1 cellular context compared by ENCODE assay signal in the genomic region with DNA sequence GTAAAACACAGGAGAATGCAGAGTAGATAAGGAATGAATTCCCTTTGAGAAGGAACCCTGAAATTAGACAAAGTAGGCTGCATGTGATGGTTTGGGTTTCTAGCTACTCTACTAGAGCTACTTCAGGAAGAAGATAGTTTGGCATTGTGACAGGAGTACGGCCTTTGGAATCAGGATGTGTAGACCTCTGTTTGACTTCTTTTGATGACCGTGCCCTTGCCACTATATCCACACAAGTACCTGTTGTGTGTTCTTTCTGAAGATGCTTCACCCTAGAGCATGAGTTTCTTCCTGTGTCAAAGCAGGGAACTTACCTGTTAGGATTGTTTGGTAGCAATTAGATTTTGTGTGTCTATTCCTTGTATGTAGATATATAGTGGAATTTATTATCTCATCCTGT.
A peak's percentile ranks its signal among the peaks of the same experiment; 100 is the strongest.
TF ChIP-seq lines count a peak whose summit lies in the region.

No MANE protein-coding gene starts in this region.

TF ChIP-seq in HepG2, 621 proteins besides CTCF, POLR2A, EP300 and RAD21 (continued from another document and continues in another):
- TF ChIP-seq, protein P1, sequence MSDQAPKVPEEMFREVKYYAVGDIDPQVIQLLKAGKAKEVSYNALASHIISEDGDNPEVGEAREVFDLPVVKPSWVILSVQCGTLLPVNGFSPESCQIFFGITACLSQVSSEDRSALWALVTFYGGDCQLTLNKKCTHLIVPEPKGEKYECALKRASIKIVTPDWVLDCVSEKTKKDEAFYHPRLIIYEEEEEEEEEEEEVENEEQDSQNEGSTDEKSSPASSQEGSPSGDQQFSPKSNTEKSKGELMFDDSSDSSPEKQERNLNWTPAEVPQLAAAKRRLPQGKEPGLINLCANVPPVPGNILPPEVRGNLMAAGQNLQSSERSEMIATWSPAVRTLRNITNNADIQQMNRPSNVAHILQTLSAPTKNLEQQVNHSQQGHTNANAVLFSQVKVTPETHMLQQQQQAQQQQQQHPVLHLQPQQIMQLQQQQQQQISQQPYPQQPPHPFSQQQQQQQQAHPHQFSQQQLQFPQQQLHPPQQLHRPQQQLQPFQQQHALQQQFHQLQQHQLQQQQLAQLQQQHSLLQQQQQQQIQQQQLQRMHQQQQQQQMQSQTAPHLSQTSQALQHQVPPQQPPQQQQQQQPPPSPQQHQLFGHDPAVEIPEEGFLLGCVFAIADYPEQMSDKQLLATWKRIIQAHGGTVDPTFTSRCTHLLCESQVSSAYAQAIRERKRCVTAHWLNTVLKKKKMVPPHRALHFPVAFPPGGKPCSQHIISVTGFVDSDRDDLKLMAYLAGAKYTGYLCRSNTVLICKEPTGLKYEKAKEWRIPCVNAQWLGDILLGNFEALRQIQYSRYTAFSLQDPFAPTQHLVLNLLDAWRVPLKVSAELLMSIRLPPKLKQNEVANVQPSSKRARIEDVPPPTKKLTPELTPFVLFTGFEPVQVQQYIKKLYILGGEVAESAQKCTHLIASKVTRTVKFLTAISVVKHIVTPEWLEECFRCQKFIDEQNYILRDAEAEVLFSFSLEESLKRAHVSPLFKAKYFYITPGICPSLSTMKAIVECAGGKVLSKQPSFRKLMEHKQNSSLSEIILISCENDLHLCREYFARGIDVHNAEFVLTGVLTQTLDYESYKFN (CRISPR knock-in tag; conservative IDR thresholded peaks at IDR 0.05) = peak; percentile 65
- TF ChIP-seq FOXA1 (IDR thresholded peaks at IDR 0.05) (no peak), FOXA1 (CRISPR knock-in tag; IDR thresholded peaks at IDR 0.05) (peak; percentile 63; the same call in 1 of the 2 replicates), TARDBP (CRISPR knock-in tag; IDR thresholded peaks at IDR 0.05) (peak; percentile 43; the same call in 1 of the 2 replicates), ZNF792 (CRISPR knock-in tag; IDR thresholded peaks at IDR 0.05) (peak; percentile 35; the same call in 1 of the 2 replicates), THAP11 (CRISPR knock-in tag; IDR thresholded peaks at IDR 0.05) (0 out of 2 replicates have a peak, but pooled peaks have one; percentile 19), MBD4 (IDR thresholded peaks at IDR 0.05; ENCODE audit: borderline replicate concordance, low read length) (peak; percentile 34; the same call in 1 of the 2 replicates), SOX5 (CRISPR knock-in tag; IDR thresholded peaks at IDR 0.05; ENCODE audit: borderline replicate concordance) (peak; percentile 57), ZNF501 (CRISPR knock-in tag; IDR thresholded peaks at IDR 0.05) (no peak), FOXP1 (IDR thresholded peaks at IDR 0.05) (no peak), FOXP1 (CRISPR knock-in tag; IDR thresholded peaks at IDR 0.05) (peak; percentile 60; the same call in 1 of the 2 replicates), SAP130 (CRISPR knock-in tag; IDR thresholded peaks at IDR 0.05; ENCODE audit: low read depth) (peak; percentile 58), ZNF737 (CRISPR knock-in tag; IDR thresholded peaks at IDR 0.05; ENCODE audit: borderline replicate concordance) (no peak), HNF4A (CRISPR knock-in tag; IDR thresholded peaks at IDR 0.05) (peak; percentile 76), EHMT2 (IDR thresholded peaks at IDR 0.05; ENCODE audit: borderline replicate concordance, low read depth, low read length) (peak; percentile 27; the same call in 1 of the 2 replicates), ZNF362 (CRISPR knock-in tag; IDR thresholded peaks at IDR 0.05; ENCODE audit: borderline replicate concordance) (no peak), ZMYM2 (CRISPR knock-in tag; IDR thresholded peaks at IDR 0.05) (no peak), ZEB1 (IDR thresholded peaks at IDR 0.05; ENCODE audit: insufficient replicate concordance, low read depth) (peak; percentile 87), ZNF292 (CRISPR knock-in tag; IDR thresholded peaks at IDR 0.05; ENCODE audit: borderline replicate concordance, low read depth) (0 out of 2 replicates have a peak, but pooled peaks have one; percentile 28), JDP2 (CRISPR knock-in tag; IDR thresholded peaks at IDR 0.05; ENCODE audit: borderline replicate concordance) (no peak), MLX (CRISPR knock-in tag; IDR thresholded peaks at IDR 0.05) (0 out of 2 replicates have a peak, but pooled peaks have one; percentile 11), ZBTB2 (CRISPR knock-in tag; IDR thresholded peaks at IDR 0.05; ENCODE audit: low read depth) (no peak), ZFX (CRISPR knock-in tag; IDR thresholded peaks at IDR 0.05; ENCODE audit: low read depth) (no peak), ZSCAN9 (CRISPR knock-in tag; IDR thresholded peaks at IDR 0.05; ENCODE audit: borderline replicate concordance) (peak; percentile 85; the same call in 1 of the 2 replicates), ZSCAN29 (CRISPR knock-in tag; conservative IDR thresholded peaks at IDR 0.05) (peak; percentile 58; the same call in 1 of the 2 replicates), HNF4G (IDR thresholded peaks at IDR 0.05; ENCODE audit: borderline replicate concordance, low read depth, low read length) (peak; percentile 74), HNF4G (CRISPR knock-in tag; IDR thresholded peaks at IDR 0.05; ENCODE audit: borderline replicate concordance, low read depth) (no peak), TEAD3 (CRISPR knock-in tag; optimal IDR thresholded peaks at IDR 0.05; ENCODE audit: borderline replicate concordance) (peak; percentile 73), RCOR2 (CRISPR knock-in tag; IDR thresholded peaks at IDR 0.05) (peak; percentile 77), KDM1A (CRISPR knock-in tag; IDR thresholded peaks at IDR 0.05) (0 out of 2 replicates have a peak, but pooled peaks have one; percentile 44), HDAC2 (CRISPR knock-in tag; IDR thresholded peaks at IDR 0.05) (peak; percentile 76; the same call in 1 of the 2 replicates), SATB2 (CRISPR knock-in tag; IDR thresholded peaks at IDR 0.05) (no peak), NR2F2 (IDR thresholded peaks at IDR 0.05; ENCODE audit: borderline replicate concordance, low read depth) (peak; percentile 37; the same call in 1 of the 2 replicates)
- TF ChIP-seq, protein P2, sequence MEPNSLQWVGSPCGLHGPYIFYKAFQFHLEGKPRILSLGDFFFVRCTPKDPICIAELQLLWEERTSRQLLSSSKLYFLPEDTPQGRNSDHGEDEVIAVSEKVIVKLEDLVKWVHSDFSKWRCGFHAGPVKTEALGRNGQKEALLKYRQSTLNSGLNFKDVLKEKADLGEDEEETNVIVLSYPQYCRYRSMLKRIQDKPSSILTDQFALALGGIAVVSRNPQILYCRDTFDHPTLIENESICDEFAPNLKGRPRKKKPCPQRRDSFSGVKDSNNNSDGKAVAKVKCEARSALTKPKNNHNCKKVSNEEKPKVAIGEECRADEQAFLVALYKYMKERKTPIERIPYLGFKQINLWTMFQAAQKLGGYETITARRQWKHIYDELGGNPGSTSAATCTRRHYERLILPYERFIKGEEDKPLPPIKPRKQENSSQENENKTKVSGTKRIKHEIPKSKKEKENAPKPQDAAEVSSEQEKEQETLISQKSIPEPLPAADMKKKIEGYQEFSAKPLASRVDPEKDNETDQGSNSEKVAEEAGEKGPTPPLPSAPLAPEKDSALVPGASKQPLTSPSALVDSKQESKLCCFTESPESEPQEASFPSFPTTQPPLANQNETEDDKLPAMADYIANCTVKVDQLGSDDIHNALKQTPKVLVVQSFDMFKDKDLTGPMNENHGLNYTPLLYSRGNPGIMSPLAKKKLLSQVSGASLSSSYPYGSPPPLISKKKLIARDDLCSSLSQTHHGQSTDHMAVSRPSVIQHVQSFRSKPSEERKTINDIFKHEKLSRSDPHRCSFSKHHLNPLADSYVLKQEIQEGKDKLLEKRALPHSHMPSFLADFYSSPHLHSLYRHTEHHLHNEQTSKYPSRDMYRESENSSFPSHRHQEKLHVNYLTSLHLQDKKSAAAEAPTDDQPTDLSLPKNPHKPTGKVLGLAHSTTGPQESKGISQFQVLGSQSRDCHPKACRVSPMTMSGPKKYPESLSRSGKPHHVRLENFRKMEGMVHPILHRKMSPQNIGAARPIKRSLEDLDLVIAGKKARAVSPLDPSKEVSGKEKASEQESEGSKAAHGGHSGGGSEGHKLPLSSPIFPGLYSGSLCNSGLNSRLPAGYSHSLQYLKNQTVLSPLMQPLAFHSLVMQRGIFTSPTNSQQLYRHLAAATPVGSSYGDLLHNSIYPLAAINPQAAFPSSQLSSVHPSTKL (CRISPR knock-in tag; IDR thresholded peaks at IDR 0.05) = peak; percentile 81
- TF ChIP-seq, protein P3, sequence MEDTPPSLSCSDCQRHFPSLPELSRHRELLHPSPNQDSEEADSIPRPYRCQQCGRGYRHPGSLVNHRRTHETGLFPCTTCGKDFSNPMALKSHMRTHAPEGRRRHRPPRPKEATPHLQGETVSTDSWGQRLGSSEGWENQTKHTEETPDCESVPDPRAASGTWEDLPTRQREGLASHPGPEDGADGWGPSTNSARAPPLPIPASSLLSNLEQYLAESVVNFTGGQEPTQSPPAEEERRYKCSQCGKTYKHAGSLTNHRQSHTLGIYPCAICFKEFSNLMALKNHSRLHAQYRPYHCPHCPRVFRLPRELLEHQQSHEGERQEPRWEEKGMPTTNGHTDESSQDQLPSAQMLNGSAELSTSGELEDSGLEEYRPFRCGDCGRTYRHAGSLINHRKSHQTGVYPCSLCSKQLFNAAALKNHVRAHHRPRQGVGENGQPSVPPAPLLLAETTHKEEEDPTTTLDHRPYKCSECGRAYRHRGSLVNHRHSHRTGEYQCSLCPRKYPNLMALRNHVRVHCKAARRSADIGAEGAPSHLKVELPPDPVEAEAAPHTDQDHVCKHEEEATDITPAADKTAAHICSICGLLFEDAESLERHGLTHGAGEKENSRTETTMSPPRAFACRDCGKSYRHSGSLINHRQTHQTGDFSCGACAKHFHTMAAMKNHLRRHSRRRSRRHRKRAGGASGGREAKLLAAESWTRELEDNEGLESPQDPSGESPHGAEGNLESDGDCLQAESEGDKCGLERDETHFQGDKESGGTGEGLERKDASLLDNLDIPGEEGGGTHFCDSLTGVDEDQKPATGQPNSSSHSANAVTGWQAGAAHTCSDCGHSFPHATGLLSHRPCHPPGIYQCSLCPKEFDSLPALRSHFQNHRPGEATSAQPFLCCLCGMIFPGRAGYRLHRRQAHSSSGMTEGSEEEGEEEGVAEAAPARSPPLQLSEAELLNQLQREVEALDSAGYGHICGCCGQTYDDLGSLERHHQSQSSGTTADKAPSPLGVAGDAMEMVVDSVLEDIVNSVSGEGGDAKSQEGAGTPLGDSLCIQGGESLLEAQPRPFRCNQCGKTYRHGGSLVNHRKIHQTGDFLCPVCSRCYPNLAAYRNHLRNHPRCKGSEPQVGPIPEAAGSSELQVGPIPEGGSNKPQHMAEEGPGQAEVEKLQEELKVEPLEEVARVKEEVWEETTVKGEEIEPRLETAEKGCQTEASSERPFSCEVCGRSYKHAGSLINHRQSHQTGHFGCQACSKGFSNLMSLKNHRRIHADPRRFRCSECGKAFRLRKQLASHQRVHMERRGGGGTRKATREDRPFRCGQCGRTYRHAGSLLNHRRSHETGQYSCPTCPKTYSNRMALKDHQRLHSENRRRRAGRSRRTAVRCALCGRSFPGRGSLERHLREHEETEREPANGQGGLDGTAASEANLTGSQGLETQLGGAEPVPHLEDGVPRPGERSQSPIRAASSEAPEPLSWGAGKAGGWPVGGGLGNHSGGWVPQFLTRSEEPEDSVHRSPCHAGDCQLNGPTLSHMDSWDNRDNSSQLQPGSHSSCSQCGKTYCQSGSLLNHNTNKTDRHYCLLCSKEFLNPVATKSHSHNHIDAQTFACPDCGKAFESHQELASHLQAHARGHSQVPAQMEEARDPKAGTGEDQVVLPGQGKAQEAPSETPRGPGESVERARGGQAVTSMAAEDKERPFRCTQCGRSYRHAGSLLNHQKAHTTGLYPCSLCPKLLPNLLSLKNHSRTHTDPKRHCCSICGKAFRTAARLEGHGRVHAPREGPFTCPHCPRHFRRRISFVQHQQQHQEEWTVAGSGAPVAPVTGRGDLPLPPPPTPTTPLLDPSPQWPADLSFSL (CRISPR knock-in tag; IDR thresholded peaks at IDR 0.05) = peak; percentile 88
